8 cellular contexts compared by ENCODE assay signal in genomic region chr1:29122987-29123870, GRCh38.
A peak's percentile ranks its signal among the peaks of the same experiment; 100 is the strongest.
DNase-seq lines count a peak whose midpoint lies in the region; ATAC-seq lines count a peak whose summit lies in the region.

No MANE protein-coding gene starts in this region.

- peak overlapping the region; percentile 98 for H3K27ac ChIP-seq in rectal smooth muscle tissue (ENCODE audit: low read depth, low read length)

- peaks cover 11% of the 10 kb centered on the region for H3K27me3 ChIP-seq in rectal smooth muscle tissue (ENCODE audit: control insufficient read depth, insufficient read depth, low read length)

- no peaks in the 10 kb centered on the region for H3K36me3 ChIP-seq in rectal smooth muscle tissue (ENCODE audit: control insufficient read depth, insufficient read depth, low read length)

- peak overlapping the region; percentile 66 for H3K4me3 Mint-ChIP-seq in activated T-cell treated with anti-CD3 and anti-CD28 coated beads, Interleukin-2, amount 50 U/mL, for 24 hours

- H3K4me1 ChIP-seq in rectal smooth muscle tissue (ENCODE audit: control insufficient read depth, insufficient read depth, low read length), result peaks cover 22% of the 10 kb centered on the region

- peaks cover 17% of the 10 kb centered on the region for H3K36me3 Mint-ChIP-seq in activated T-cell treated with anti-CD3 and anti-CD28 coated beads, Interleukin-2, amount 50 U/mL, for 24 hours (ENCODE audit: low read depth)

- peak overlapping the region; percentile 82 for H3K4me3 ChIP-seq in rectal smooth muscle tissue (ENCODE audit: low read length)

- DNase-seq in NCI-H2227 (lab: John Stamatoyannopoulos, UW; ENCODE audit: unreplicated experiment), result peak; percentile 48
- DNase-seq in NCI-H2227 treated with DMSO at 0.1 percent for 48 hours (lab: John Stamatoyannopoulos, UW), result no peak
- DNase-seq in activated T-cell treated with anti-CD3 and anti-CD28 coated beads, Interleukin-2, amount 50 U/mL, for 24 hours, result peak; percentile 62
- DNase-seq in glomerular visceral epithelial cell (ENCODE audit: extremely low spot score), result peak; percentile 38

- H3K9ac ChIP-seq in rectal smooth muscle tissue (ENCODE audit: low read length), result peak overlapping the region; percentile 83

- no peaks in the 10 kb centered on the region for H3K9me3 Mint-ChIP-seq in activated T-cell treated with anti-CD3 and anti-CD28 coated beads, Interleukin-2, amount 50 U/mL, for 24 hours

- H3K27ac Mint-ChIP-seq in activated T-cell treated with anti-CD3 and anti-CD28 coated beads, Interleukin-2, amount 50 U/mL, for 24 hours, result no peak overlapping the region

- ATAC-seq in GM21360 (IDR thresholded peaks at IDR 0.05; ENCODE audit: unreplicated experiment) (no peak), HG03108 (IDR thresholded peaks at IDR 0.05; ENCODE audit: unreplicated experiment) (no peak), HG03378 (IDR thresholded peaks at IDR 0.05; ENCODE audit: unreplicated experiment) (no peak)

- H3K4me1 Mint-ChIP-seq in activated T-cell treated with anti-CD3 and anti-CD28 coated beads, Interleukin-2, amount 50 U/mL, for 24 hours (ENCODE audit: low read depth), result peaks cover 10% of the 10 kb centered on the region

- H3K27me3 Mint-ChIP-seq in activated T-cell treated with anti-CD3 and anti-CD28 coated beads, Interleukin-2, amount 50 U/mL, for 24 hours, result peaks cover 23% of the 10 kb centered on the region
